1 cellular context compared by ENCODE assay signal in the genomic region with DNA sequence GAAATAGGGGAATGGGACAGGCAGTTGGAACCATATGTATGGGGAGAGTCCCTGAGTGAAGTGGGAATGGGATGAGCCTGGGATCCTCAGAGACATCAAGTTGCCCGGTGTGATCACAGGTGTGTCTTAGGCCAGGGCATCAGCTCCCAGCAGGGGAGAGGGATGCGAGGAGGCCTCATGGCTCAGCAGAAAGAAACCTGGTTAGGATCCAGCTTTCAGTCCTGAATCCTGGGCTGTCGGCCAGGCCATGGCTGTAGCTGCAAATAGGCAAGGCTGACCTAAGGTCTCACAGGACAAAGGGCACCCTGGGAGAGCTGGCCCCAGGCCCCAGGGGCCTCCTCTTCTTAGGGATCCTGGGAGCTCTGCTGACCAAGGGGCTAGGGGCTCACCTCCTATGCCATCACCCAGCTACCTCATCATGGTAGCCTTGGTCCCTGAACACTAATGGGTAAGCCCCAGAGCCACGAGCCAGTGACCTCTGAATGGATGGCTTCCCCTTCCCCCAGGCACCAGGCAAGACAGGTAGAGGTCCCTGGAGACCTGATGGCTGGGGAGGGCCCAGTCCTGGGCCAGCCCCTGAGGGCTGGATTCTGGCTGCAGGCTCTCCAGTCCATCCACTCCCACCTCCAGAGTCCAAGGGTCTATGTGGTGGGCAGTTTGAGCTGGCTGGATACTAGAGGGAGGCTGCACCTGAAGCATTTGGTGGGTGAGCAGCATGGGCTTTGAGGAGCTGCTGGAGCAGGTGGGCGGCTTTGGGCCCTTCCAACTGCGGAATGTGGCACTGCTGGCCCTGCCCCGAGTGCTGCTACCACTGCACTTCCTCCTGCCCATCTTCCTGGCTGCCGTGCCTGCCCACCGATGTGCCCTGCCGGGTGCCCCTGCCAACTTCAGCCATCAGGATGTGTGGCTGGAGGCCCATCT.
TF ChIP-seq lines count a peak whose summit lies in the region.

A gene with protein sequence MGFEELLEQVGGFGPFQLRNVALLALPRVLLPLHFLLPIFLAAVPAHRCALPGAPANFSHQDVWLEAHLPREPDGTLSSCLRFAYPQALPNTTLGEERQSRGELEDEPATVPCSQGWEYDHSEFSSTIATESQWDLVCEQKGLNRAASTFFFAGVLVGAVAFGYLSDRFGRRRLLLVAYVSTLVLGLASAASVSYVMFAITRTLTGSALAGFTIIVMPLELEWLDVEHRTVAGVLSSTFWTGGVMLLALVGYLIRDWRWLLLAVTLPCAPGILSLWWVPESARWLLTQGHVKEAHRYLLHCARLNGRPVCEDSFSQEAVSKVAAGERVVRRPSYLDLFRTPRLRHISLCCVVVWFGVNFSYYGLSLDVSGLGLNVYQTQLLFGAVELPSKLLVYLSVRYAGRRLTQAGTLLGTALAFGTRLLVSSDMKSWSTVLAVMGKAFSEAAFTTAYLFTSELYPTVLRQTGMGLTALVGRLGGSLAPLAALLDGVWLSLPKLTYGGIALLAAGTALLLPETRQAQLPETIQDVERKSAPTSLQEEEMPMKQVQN (plus strand): TSS at position 617 of the 921 bp plus-strand sequence. CDS start 99 bp downstream, at position 716.

TF ChIP-seq in HepG2, 621 proteins besides CTCF, POLR2A, EP300 and RAD21 (continued from another document and continues in another):
- TF ChIP-seq, protein P1, sequence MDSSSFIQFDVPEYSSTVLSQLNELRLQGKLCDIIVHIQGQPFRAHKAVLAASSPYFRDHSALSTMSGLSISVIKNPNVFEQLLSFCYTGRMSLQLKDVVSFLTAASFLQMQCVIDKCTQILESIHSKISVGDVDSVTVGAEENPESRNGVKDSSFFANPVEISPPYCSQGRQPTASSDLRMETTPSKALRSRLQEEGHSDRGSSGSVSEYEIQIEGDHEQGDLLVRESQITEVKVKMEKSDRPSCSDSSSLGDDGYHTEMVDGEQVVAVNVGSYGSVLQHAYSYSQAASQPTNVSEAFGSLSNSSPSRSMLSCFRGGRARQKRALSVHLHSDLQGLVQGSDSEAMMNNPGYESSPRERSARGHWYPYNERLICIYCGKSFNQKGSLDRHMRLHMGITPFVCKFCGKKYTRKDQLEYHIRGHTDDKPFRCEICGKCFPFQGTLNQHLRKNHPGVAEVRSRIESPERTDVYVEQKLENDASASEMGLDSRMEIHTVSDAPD (CRISPR knock-in tag; IDR thresholded peaks at IDR 0.05), result 0 out of 2 replicates have a peak, but pooled peaks have one; percentile 57
- TF ChIP-seq, protein P2, sequence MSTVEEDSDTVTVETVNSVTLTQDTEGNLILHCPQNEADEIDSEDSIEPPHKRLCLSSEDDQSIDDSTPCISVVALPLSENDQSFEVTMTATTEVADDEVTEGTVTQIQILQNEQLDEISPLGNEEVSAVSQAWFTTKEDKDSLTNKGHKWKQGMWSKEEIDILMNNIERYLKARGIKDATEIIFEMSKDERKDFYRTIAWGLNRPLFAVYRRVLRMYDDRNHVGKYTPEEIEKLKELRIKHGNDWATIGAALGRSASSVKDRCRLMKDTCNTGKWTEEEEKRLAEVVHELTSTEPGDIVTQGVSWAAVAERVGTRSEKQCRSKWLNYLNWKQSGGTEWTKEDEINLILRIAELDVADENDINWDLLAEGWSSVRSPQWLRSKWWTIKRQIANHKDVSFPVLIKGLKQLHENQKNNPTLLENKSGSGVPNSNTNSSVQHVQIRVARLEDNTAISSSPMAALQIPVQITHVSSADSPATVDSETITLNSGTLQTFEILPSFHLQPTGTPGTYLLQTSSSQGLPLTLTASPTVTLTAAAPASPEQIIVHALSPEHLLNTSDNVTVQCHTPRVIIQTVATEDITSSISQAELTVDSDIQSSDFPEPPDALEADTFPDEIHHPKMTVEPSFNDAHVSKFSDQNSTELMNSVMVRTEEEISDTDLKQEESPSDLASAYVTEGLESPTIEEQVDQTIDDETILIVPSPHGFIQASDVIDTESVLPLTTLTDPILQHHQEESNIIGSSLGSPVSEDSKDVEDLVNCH (CRISPR knock-in tag; IDR thresholded peaks at IDR 0.05), result no peak
- TF ChIP-seq ETV6 (CRISPR knock-in tag; conservative IDR thresholded peaks at IDR 0.05) (no peak), ZNF496 (CRISPR knock-in tag; IDR thresholded peaks at IDR 0.05; ENCODE audit: insufficient replicate concordance) (no peak), ZNF263 (CRISPR knock-in tag; IDR thresholded peaks at IDR 0.05) (no peak; the same call in 1 of the 2 replicates), STAG1 (CRISPR knock-in tag; IDR thresholded peaks at IDR 0.05) (peak; percentile 18; the same call in 1 of the 2 replicates), SIN3A (IDR thresholded peaks at IDR 0.05; ENCODE audit: borderline replicate concordance, low read depth, low read length) (no peak; the same call in 1 of the 2 replicates), MED13 (CRISPR knock-in tag; IDR thresholded peaks at IDR 0.05) (no peak), ZNF713 (CRISPR knock-in tag; IDR thresholded peaks at IDR 0.05) (no peak), RFX1 (IDR thresholded peaks at IDR 0.05) (no peak), ZNF235 (CRISPR knock-in tag; IDR thresholded peaks at IDR 0.05; ENCODE audit: borderline replicate concordance) (no peak), ZNF709 (CRISPR knock-in tag; IDR thresholded peaks at IDR 0.05) (no peak), RBAK (CRISPR knock-in tag; IDR thresholded peaks at IDR 0.05) (no peak), SP5 (CRISPR knock-in tag; IDR thresholded peaks at IDR 0.05; ENCODE audit: borderline replicate concordance, low read depth) (no peak), CREB1 (IDR thresholded peaks at IDR 0.05) (no peak), CREB1 (CRISPR knock-in tag; IDR thresholded peaks at IDR 0.05) (no peak), ZBTB7A (CRISPR knock-in tag; IDR thresholded peaks at IDR 0.05) (peak; percentile 57; the same call in 1 of the 2 replicates), ZNF747 (CRISPR knock-in tag; IDR thresholded peaks at IDR 0.05; ENCODE audit: borderline replicate concordance) (no peak), ZNF670 (CRISPR knock-in tag; IDR thresholded peaks at IDR 0.05; ENCODE audit: borderline replicate concordance) (0 out of 2 replicates have a peak, but pooled peaks have one; percentile 4), ZNF652 (CRISPR knock-in tag; IDR thresholded peaks at IDR 0.05; ENCODE audit: borderline replicate concordance, low read depth) (no peak), ZC3H13 (CRISPR knock-in tag; IDR thresholded peaks at IDR 0.05) (no peak)
- TF ChIP-seq, protein P3, sequence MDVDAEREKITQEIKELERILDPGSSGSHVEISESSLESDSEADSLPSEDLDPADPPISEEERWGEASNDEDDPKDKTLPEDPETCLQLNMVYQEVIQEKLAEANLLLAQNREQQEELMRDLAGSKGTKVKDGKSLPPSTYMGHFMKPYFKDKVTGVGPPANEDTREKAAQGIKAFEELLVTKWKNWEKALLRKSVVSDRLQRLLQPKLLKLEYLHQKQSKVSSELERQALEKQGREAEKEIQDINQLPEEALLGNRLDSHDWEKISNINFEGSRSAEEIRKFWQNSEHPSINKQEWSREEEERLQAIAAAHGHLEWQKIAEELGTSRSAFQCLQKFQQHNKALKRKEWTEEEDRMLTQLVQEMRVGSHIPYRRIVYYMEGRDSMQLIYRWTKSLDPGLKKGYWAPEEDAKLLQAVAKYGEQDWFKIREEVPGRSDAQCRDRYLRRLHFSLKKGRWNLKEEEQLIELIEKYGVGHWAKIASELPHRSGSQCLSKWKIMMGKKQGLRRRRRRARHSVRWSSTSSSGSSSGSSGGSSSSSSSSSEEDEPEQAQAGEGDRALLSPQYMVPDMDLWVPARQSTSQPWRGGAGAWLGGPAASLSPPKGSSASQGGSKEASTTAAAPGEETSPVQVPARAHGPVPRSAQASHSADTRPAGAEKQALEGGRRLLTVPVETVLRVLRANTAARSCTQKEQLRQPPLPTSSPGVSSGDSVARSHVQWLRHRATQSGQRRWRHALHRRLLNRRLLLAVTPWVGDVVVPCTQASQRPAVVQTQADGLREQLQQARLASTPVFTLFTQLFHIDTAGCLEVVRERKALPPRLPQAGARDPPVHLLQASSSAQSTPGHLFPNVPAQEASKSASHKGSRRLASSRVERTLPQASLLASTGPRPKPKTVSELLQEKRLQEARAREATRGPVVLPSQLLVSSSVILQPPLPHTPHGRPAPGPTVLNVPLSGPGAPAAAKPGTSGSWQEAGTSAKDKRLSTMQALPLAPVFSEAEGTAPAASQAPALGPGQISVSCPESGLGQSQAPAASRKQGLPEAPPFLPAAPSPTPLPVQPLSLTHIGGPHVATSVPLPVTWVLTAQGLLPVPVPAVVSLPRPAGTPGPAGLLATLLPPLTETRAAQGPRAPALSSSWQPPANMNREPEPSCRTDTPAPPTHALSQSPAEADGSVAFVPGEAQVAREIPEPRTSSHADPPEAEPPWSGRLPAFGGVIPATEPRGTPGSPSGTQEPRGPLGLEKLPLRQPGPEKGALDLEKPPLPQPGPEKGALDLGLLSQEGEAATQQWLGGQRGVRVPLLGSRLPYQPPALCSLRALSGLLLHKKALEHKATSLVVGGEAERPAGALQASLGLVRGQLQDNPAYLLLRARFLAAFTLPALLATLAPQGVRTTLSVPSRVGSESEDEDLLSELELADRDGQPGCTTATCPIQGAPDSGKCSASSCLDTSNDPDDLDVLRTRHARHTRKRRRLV (CRISPR knock-in tag; IDR thresholded peaks at IDR 0.05), result no peak
- TF ChIP-seq, protein P4, sequence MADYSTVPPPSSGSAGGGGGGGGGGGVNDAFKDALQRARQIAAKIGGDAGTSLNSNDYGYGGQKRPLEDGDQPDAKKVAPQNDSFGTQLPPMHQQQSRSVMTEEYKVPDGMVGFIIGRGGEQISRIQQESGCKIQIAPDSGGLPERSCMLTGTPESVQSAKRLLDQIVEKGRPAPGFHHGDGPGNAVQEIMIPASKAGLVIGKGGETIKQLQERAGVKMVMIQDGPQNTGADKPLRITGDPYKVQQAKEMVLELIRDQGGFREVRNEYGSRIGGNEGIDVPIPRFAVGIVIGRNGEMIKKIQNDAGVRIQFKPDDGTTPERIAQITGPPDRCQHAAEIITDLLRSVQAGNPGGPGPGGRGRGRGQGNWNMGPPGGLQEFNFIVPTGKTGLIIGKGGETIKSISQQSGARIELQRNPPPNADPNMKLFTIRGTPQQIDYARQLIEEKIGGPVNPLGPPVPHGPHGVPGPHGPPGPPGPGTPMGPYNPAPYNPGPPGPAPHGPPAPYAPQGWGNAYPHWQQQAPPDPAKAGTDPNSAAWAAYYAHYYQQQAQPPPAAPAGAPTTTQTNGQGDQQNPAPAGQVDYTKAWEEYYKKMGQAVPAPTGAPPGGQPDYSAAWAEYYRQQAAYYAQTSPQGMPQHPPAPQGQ (CRISPR knock-in tag; IDR thresholded peaks at IDR 0.05; ENCODE audit: borderline replicate concordance), result no peak
- TF ChIP-seq, protein P5, sequence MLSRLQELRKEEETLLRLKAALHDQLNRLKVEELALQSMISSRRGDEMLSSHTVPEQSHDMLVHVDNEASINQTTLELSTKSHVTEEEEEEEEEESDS (CRISPR knock-in tag; IDR thresholded peaks at IDR 0.05; ENCODE audit: borderline replicate concordance), result no peak
- TF ChIP-seq, protein P6, sequence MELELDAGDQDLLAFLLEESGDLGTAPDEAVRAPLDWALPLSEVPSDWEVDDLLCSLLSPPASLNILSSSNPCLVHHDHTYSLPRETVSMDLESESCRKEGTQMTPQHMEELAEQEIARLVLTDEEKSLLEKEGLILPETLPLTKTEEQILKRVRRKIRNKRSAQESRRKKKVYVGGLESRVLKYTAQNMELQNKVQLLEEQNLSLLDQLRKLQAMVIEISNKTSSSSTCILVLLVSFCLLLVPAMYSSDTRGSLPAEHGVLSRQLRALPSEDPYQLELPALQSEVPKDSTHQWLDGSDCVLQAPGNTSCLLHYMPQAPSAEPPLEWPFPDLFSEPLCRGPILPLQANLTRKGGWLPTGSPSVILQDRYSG (CRISPR knock-in tag; IDR thresholded peaks at IDR 0.05), result no peak
- TF ChIP-seq, protein P7, sequence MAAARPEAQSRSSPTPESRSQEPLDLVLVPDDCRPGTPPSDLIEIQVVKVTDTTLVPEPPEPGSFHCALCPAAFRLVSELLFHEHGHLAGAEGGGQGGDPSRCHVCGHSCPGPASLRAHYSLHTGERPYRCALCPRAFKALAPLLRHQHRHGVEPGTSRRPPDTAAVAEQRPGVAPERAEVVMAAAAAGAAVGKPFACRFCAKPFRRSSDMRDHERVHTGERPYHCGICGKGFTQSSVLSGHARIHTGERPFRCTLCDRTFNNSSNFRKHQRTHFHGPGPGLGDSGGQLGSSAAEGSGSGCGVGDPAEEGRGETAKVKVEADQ (CRISPR knock-in tag; IDR thresholded peaks at IDR 0.05; ENCODE audit: borderline replicate concordance), result no peak
- TF ChIP-seq, protein P8, sequence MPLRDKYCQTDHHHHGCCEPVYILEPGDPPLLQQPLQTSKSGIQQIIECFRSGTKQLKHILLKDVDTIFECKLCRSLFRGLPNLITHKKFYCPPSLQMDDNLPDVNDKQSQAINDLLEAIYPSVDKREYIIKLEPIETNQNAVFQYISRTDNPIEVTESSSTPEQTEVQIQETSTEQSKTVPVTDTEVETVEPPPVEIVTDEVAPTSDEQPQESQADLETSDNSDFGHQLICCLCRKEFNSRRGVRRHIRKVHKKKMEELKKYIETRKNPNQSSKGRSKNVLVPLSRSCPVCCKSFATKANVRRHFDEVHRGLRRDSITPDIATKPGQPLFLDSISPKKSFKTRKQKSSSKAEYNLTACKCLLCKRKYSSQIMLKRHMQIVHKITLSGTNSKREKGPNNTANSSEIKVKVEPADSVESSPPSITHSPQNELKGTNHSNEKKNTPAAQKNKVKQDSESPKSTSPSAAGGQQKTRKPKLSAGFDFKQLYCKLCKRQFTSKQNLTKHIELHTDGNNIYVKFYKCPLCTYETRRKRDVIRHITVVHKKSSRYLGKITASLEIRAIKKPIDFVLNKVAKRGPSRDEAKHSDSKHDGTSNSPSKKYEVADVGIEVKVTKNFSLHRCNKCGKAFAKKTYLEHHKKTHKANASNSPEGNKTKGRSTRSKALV (CRISPR knock-in tag; IDR thresholded peaks at IDR 0.05), result no peak
